In genomic region chr3:25442486-25442885, GRCh38 we compare ENCODE assay signal across 1 cellular context.
TF ChIP-seq lines count a peak whose summit lies in the region.

No MANE protein-coding gene starts in this region.

TF ChIP-seq in A549, 52 proteins besides CTCF, POLR2A, EP300 and RAD21 (continued from another document):
- TF ChIP-seq ATOH8 (CRISPR knock-in tag; IDR thresholded peaks at IDR 0.05; ENCODE audit: low read depth) (no peak), HOXB13 (CRISPR knock-in tag; IDR thresholded peaks at IDR 0.05; ENCODE audit: low read depth) (no peak)
